In the genomic region with DNA sequence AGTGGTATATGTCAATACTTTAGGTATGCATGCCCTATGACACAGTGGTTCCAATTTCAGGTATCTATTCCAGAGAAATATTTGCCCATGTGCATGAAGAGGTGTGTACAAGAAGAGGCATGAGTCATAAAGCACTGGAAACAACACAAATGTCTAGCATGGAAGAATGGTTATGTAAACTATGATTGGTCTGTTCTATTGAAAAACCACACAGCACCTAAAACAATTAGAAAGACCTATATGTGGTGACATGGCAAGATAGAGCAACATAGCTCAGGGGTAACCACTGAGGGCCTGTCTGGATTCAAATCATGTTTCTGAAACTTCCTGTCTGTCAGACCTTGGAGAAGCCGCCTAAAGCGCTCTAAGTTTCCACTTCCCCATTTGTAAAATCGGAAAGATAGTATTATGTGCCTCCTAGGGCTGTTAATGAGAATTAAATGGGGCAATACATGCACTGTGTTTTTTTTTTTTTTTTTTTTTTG, we compare ENCODE assay signal across 9 cellular contexts.
A peak's percentile ranks its signal among the peaks of the same experiment; 100 is the strongest.
DNase-seq lines count a peak whose midpoint lies in the region; ATAC-seq lines count a peak whose summit lies in the region.
"Had no signal": no experiment of that assay in that cellular context is flagged by ENCODE, and none has a peak within 500 bp of the region (broad histone marks: within the 10 kb centered on the region; RNA-seq: fewer than 3 reads in every experiment).

No MANE protein-coding gene starts in this region.

- H3K4me3 ChIP-seq in GM23248 = no peak overlapping the region
- H3K4me3 ChIP-seq: SJSA1 had no signal

- 90 to 91% methylated on average over 3 of the region's 3 CpGs for WGBS in GM23248 (ENCODE audit: low coverage in 1 of 2, low lambda C conversion rate in 2 of 2, missing lambda C conversion rate in 2 of 2), 2 experiments

- no peaks in the 10 kb centered on the region for H3K79me2 ChIP-seq in GM23248 (ENCODE audit: insufficient read depth)

- no peaks in the 10 kb centered on the region for H3K36me3 ChIP-seq in GM23248 (ENCODE audit: low read depth)
- H3K36me3 ChIP-seq: SJSA1 had no signal

- in situ Hi-C loops in GM23248 (cut with MboI) = no loop called here

- H4K20me1 ChIP-seq in GM23248 (ENCODE audit: insufficient read depth) = no peaks in the 10 kb centered on the region

- H3K27me3 ChIP-seq in GM23248 (replicated peaks; ENCODE audit: insufficient read depth) = 0 out of 2 replicates have a peak, but pooled peaks cover 5% of the 10 kb centered on the region
- H3K27me3 ChIP-seq: SJSA1 had no signal

- no peaks in the 10 kb centered on the region for H3K9me2 ChIP-seq in GM23248 (ENCODE audit: insufficient read depth)

- H3K4me2 ChIP-seq in GM23248 (ENCODE audit: unreplicated experiment) = no peak overlapping the region

- peak; percentile 89 for ATAC-seq in GM18867 (IDR thresholded peaks at IDR 0.05; ENCODE audit: unreplicated experiment)
- ATAC-seq in activated T-cell treated with anti-CD3 and anti-CD28 coated beads, Interleukin-2, amount 50 U/mL, for 72 hours (replicated peaks in 1 of 2) = peak; percentile 96

- H3K9ac ChIP-seq in GM23248 = no peak overlapping the region

- H2AFZ ChIP-seq in GM23248 = no peak overlapping the region

- H3F3A ChIP-seq in GM23248 (ENCODE audit: insufficient read depth) = no peaks in the 10 kb centered on the region

- H3K4me1 Mint-ChIP-seq in activated T-cell treated with anti-CD3 and anti-CD28 coated beads, Interleukin-2, amount 50 U/mL, for 72 hours (ENCODE audit: low read depth) = peaks cover 12% of the 10 kb centered on the region

- H3K9me3 Mint-ChIP-seq in activated T-cell treated with anti-CD3 and anti-CD28 coated beads, Interleukin-2, amount 50 U/mL, for 72 hours = no peaks in the 10 kb centered on the region

- no peaks in the 10 kb centered on the region for H3K9me3 ChIP-seq in GM23248 (ENCODE audit: low read depth)
- H3K9me3 ChIP-seq: SJSA1 had no signal

- no peaks in the 10 kb centered on the region for H3K27me3 Mint-ChIP-seq in activated T-cell treated with anti-CD3 and anti-CD28 coated beads, Interleukin-2, amount 50 U/mL, for 72 hours (ENCODE audit: low read depth)

- DNase-seq in GM23248 (peak; percentile 31), M059J (ENCODE audit: low read depth) (peak; percentile 63), T-helper 9 cell (no peak), A172 (ENCODE audit: low spot score) (no peak), DMS114 treated with DMSO at 0.1 percent for 48 hours (lab: John Stamatoyannopoulos, UW; ENCODE audit: unreplicated experiment) (no peak)
- peak; percentile 15 to 36 for DNase-seq in activated T-cell treated with anti-CD3 and anti-CD28 coated beads, Interleukin-2, amount 50 U/mL, for 72 hours
- DNase-seq in stimulated activated CD4-positive, alpha-beta T cell treated with anti-CD3 and anti-CD28 coated beads, Interleukin-4, amount 100 ng/mL, for 24 hours = peak; percentile 39

- H3K4me3 Mint-ChIP-seq in activated T-cell treated with anti-CD3 and anti-CD28 coated beads, Interleukin-2, amount 50 U/mL, for 72 hours = peak overlapping the region; percentile 0 to 57

- H3K27ac Mint-ChIP-seq in activated T-cell treated with anti-CD3 and anti-CD28 coated beads, Interleukin-2, amount 50 U/mL, for 72 hours = peak overlapping the region; percentile 34

- no peak overlapping the region for H3K27ac ChIP-seq in GM23248
- H3K27ac ChIP-seq: SJSA1 had no signal

- no peaks in the 10 kb centered on the region for H3K4me1 ChIP-seq in GM23248 (ENCODE audit: insufficient read depth)
- H3K4me1 ChIP-seq: SJSA1 had no signal

- H3K36me3 Mint-ChIP-seq in activated T-cell treated with anti-CD3 and anti-CD28 coated beads, Interleukin-2, amount 50 U/mL, for 72 hours (ENCODE audit: insufficient read depth in 2 of 2) = no peaks in the 10 kb centered on the region

Comparison
In these comparisons a context has a peak if more than half of its experiments do, and no peak if none do; other contexts are left out.
1. DNase-seq: peak in GM23248 (single experiment), M059J (single experiment), activated T-cell treated with anti-CD3 and anti-CD28 coated beads, Interleukin-2, amount 50 U/mL, for 72 hours (2 of 2) and stimulated activated CD4-positive, alpha-beta T cell treated with anti-CD3 and anti-CD28 coated beads, Interleukin-4, amount 100 ng/mL, for 24 hours (single experiment); none in T-helper 9 cell (single experiment), A172 (single experiment) and DMS114 treated with DMSO at 0.1 percent for 48 hours (single experiment).